In genomic region chr17:80064696-80065095, GRCh38 we compare ENCODE assay signal across 1 cellular context.
TF ChIP-seq lines count a peak whose summit lies in the region.

No MANE protein-coding gene starts in this region.

TF ChIP-seq in GM23338, 12 proteins besides CTCF, POLR2A, EP300 and RAD21 (continued from another document):
- TF ChIP-seq, protein P1, sequence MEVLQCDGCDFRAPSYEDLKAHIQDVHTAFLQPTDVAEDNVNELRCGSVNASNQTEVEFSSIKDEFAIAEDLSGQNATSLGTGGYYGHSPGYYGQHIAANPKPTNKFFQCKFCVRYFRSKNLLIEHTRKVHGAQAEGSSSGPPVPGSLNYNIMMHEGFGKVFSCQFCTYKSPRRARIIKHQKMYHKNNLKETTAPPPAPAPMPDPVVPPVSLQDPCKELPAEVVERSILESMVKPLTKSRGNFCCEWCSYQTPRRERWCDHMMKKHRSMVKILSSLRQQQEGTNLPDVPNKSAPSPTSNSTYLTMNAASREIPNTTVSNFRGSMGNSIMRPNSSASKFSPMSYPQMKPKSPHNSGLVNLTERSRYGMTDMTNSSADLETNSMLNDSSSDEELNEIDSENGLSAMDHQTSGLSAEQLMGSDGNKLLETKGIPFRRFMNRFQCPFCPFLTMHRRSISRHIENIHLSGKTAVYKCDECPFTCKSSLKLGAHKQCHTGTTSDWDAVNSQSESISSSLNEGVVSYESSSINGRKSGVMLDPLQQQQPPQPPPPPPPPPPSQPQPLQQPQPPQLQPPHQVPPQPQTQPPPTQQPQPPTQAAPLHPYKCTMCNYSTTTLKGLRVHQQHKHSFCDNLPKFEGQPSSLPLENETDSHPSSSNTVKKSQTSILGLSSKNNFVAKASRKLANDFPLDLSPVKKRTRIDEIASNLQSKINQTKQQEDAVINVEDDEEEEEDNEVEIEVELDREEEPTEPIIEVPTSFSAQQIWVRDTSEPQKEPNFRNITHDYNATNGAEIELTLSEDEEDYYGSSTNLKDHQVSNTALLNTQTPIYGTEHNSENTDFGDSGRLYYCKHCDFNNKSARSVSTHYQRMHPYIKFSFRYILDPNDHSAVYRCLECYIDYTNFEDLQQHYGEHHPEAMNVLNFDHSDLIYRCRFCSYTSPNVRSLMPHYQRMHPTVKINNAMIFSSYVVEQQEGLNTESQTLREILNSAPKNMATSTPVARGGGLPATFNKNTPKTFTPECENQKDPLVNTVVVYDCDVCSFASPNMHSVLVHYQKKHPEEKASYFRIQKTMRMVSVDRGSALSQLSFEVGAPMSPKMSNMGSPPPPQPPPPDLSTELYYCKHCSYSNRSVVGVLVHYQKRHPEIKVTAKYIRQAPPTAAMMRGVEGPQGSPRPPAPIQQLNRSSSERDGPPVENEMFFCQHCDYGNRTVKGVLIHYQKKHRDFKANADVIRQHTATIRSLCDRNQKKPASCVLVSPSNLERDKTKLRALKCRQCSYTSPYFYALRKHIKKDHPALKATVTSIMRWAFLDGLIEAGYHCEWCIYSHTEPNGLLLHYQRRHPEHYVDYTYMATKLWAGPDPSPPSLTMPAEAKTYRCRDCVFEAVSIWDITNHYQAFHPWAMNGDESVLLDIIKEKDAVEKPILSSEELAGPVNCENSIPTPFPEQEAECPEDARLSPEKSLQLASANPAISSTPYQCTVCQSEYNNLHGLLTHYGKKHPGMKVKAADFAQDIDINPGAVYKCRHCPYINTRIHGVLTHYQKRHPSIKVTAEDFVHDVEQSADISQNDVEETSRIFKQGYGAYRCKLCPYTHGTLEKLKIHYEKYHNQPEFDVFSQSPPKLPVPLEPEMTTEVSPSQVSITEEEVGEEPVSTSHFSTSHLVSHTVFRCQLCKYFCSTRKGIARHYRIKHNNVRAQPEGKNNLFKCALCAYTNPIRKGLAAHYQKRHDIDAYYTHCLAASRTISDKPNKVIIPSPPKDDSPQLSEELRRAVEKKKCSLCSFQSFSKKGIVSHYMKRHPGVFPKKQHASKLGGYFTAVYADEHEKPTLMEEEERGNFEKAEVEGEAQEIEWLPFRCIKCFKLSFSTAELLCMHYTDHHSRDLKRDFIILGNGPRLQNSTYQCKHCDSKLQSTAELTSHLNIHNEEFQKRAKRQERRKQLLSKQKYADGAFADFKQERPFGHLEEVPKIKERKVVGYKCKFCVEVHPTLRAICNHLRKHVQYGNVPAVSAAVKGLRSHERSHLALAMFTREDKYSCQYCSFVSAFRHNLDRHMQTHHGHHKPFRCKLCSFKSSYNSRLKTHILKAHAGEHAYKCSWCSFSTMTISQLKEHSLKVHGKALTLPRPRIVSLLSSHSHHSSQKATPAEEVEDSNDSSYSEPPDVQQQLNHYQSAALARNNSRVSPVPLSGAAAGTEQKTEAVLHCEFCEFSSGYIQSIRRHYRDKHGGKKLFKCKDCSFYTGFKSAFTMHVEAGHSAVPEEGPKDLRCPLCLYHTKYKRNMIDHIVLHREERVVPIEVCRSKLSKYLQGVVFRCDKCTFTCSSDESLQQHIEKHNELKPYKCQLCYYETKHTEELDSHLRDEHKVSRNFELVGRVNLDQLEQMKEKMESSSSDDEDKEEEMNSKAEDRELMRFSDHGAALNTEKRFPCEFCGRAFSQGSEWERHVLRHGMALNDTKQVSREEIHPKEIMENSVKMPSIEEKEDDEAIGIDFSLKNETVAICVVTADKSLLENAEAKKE (CRISPR knock-in tag; IDR thresholded peaks at IDR 0.05): no peak
- TF ChIP-seq POLR2AphosphoS5 (IDR thresholded peaks at IDR 0.05; ENCODE audit: low read depth): no peak
- TF ChIP-seq JUNB (IDR thresholded peaks at IDR 0.05; ENCODE audit: unreplicated experiment): no peak
- TF ChIP-seq EZH2phosphoT487 (IDR thresholded peaks at IDR 0.05; ENCODE audit: unreplicated experiment): no peak
- TF ChIP-seq STAT1 (IDR thresholded peaks at IDR 0.05; ENCODE audit: unreplicated experiment): no peak
- no peak for TF ChIP-seq ETS1 (IDR thresholded peaks at IDR 0.05)
- TF ChIP-seq ZNF331 (CRISPR knock-in tag; IDR thresholded peaks at IDR 0.05; ENCODE audit: low read depth): no peak
- TF ChIP-seq, protein P2, sequence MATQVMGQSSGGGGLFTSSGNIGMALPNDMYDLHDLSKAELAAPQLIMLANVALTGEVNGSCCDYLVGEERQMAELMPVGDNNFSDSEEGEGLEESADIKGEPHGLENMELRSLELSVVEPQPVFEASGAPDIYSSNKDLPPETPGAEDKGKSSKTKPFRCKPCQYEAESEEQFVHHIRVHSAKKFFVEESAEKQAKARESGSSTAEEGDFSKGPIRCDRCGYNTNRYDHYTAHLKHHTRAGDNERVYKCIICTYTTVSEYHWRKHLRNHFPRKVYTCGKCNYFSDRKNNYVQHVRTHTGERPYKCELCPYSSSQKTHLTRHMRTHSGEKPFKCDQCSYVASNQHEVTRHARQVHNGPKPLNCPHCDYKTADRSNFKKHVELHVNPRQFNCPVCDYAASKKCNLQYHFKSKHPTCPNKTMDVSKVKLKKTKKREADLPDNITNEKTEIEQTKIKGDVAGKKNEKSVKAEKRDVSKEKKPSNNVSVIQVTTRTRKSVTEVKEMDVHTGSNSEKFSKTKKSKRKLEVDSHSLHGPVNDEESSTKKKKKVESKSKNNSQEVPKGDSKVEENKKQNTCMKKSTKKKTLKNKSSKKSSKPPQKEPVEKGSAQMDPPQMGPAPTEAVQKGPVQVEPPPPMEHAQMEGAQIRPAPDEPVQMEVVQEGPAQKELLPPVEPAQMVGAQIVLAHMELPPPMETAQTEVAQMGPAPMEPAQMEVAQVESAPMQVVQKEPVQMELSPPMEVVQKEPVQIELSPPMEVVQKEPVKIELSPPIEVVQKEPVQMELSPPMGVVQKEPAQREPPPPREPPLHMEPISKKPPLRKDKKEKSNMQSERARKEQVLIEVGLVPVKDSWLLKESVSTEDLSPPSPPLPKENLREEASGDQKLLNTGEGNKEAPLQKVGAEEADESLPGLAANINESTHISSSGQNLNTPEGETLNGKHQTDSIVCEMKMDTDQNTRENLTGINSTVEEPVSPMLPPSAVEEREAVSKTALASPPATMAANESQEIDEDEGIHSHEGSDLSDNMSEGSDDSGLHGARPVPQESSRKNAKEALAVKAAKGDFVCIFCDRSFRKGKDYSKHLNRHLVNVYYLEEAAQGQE (IDR thresholded peaks at IDR 0.05; ENCODE audit: unreplicated experiment): no peak
- no peak for TF ChIP-seq EZH2 (IDR thresholded peaks at IDR 0.05; ENCODE audit: low read depth, unreplicated experiment)
- TF ChIP-seq ZNF114 (CRISPR knock-in tag; IDR thresholded peaks at IDR 0.05): no peak
- no peak for TF ChIP-seq NANOG (IDR thresholded peaks at IDR 0.05; ENCODE audit: borderline replicate concordance)
